8 cellular contexts compared by ENCODE assay signal in genomic region chr15:28989239-28989830, GRCh38.
DNase-seq lines count a peak whose midpoint lies in the region; ATAC-seq and TF ChIP-seq lines count a peak whose summit lies in the region.
"Had no signal": no experiment of that assay in that cellular context is flagged by ENCODE, and none has a peak within 500 bp of the region (broad histone marks: within the 10 kb centered on the region; RNA-seq: fewer than 3 reads in every experiment).

No MANE protein-coding gene starts in this region.

- no peaks in the 10 kb centered on the region for H3K9me3 Mint-ChIP-seq in GM23338
- no peaks in the 10 kb centered on the region for H3K9me3 Mint-ChIP-seq in brain

- H3K9me2 ChIP-seq in GM23338 (ENCODE audit: insufficient read depth), result no peaks in the 10 kb centered on the region

- H3K4me1 Mint-ChIP-seq in GM23338 (peaks cover 30% of the 10 kb centered on the region), brain (peaks cover 79% of the 10 kb centered on the region)

- H3K4me3 Mint-ChIP-seq in GM23338 (no peak overlapping the region), brain (peak overlapping the region in 4 of 5 experiments; percentile 4 to 47 (median 14))

- no peaks in the 10 kb centered on the region for H3F3A ChIP-seq in GM23338 (replicated peaks; ENCODE audit: low read depth)

- no peaks in the 10 kb centered on the region for H3K79me2 ChIP-seq in GM23338 (replicated peaks; ENCODE audit: insufficient read depth)

- peaks cover 7% of the 10 kb centered on the region for H3K27me3 Mint-ChIP-seq in GM23338 (ENCODE audit: insufficient read depth, low read depth, poor library complexity)
- H3K27me3 Mint-ChIP-seq in brain, result peaks cover 2% of the 10 kb centered on the region

- peak; percentile 80 for ATAC-seq in GM23338
- no peak for ATAC-seq in HG03135 (IDR thresholded peaks at IDR 0.05; ENCODE audit: unreplicated experiment)
- ATAC-seq: mucosa of descending colon had no signal

- H3K36me3 Mint-ChIP-seq in GM23338 (ENCODE audit: low read depth), result no peaks in the 10 kb centered on the region
- peaks cover 15% of the 10 kb centered on the region for H3K36me3 Mint-ChIP-seq in brain

- no peaks in the 10 kb centered on the region for H3K4me1 ChIP-seq in GM23338 (ENCODE audit: insufficient read depth)

- no peak overlapping the region for H3K27ac ChIP-seq in GM23338 (ENCODE audit: low read depth)

- H2AFZ ChIP-seq in GM23338, result no peak overlapping the region

- H3K27ac Mint-ChIP-seq in GM23338 (peak overlapping the region; percentile 28; the same call in 1 of the 2 replicates), brain (peak overlapping the region; percentile 57 to 94 (median 81))

- no peak overlapping the region for H3K4me2 ChIP-seq in GM23338

- no peaks in the 10 kb centered on the region for H3K36me3 ChIP-seq in GM23338 (ENCODE audit: insufficient read depth)

- TF ChIP-seq CTCF in GM23338 (conservative IDR thresholded peaks at IDR 0.05; ENCODE audit: low read depth in 2 of 2), result peak; percentile 48 to 57
- TF ChIP-seq CTCF in brain (conservative IDR thresholded peaks at IDR 0.05), result no peak

- no peak overlapping the region for H3K4me3 ChIP-seq in GM23338
- H3K4me3 ChIP-seq: mucosa of descending colon had no signal

- no peaks in the 10 kb centered on the region for H4K20me1 ChIP-seq in GM23338 (replicated peaks; ENCODE audit: insufficient read depth)

- DNase-seq in GM23338 (ENCODE audit: low spot score) (peak; percentile 61), NCI-H2171 treated with DMSO at 0.1 percent for 48 hours (lab: John Stamatoyannopoulos, UW) (peak; percentile 39), nucleus accumbens (lab: John Stamatoyannopoulos, UW) (peak in 50 of 56 donors; percentile 25 to 84 (median 68)), activated gamma-delta T cell treated with Interleukin-2 at 50 U/mL for 16 hours (no peak), NCI-H1694 (lab: John Stamatoyannopoulos, UW) (no peak)
- DNase-seq: mucosa of descending colon had no signal

- no peaks in the 10 kb centered on the region for H3K27me3 ChIP-seq in GM23338 (ENCODE audit: insufficient read depth)

TF ChIP-seq in GM23338, 12 proteins besides CTCF, POLR2A, EP300 and RAD21:
- TF ChIP-seq, protein P1, sequence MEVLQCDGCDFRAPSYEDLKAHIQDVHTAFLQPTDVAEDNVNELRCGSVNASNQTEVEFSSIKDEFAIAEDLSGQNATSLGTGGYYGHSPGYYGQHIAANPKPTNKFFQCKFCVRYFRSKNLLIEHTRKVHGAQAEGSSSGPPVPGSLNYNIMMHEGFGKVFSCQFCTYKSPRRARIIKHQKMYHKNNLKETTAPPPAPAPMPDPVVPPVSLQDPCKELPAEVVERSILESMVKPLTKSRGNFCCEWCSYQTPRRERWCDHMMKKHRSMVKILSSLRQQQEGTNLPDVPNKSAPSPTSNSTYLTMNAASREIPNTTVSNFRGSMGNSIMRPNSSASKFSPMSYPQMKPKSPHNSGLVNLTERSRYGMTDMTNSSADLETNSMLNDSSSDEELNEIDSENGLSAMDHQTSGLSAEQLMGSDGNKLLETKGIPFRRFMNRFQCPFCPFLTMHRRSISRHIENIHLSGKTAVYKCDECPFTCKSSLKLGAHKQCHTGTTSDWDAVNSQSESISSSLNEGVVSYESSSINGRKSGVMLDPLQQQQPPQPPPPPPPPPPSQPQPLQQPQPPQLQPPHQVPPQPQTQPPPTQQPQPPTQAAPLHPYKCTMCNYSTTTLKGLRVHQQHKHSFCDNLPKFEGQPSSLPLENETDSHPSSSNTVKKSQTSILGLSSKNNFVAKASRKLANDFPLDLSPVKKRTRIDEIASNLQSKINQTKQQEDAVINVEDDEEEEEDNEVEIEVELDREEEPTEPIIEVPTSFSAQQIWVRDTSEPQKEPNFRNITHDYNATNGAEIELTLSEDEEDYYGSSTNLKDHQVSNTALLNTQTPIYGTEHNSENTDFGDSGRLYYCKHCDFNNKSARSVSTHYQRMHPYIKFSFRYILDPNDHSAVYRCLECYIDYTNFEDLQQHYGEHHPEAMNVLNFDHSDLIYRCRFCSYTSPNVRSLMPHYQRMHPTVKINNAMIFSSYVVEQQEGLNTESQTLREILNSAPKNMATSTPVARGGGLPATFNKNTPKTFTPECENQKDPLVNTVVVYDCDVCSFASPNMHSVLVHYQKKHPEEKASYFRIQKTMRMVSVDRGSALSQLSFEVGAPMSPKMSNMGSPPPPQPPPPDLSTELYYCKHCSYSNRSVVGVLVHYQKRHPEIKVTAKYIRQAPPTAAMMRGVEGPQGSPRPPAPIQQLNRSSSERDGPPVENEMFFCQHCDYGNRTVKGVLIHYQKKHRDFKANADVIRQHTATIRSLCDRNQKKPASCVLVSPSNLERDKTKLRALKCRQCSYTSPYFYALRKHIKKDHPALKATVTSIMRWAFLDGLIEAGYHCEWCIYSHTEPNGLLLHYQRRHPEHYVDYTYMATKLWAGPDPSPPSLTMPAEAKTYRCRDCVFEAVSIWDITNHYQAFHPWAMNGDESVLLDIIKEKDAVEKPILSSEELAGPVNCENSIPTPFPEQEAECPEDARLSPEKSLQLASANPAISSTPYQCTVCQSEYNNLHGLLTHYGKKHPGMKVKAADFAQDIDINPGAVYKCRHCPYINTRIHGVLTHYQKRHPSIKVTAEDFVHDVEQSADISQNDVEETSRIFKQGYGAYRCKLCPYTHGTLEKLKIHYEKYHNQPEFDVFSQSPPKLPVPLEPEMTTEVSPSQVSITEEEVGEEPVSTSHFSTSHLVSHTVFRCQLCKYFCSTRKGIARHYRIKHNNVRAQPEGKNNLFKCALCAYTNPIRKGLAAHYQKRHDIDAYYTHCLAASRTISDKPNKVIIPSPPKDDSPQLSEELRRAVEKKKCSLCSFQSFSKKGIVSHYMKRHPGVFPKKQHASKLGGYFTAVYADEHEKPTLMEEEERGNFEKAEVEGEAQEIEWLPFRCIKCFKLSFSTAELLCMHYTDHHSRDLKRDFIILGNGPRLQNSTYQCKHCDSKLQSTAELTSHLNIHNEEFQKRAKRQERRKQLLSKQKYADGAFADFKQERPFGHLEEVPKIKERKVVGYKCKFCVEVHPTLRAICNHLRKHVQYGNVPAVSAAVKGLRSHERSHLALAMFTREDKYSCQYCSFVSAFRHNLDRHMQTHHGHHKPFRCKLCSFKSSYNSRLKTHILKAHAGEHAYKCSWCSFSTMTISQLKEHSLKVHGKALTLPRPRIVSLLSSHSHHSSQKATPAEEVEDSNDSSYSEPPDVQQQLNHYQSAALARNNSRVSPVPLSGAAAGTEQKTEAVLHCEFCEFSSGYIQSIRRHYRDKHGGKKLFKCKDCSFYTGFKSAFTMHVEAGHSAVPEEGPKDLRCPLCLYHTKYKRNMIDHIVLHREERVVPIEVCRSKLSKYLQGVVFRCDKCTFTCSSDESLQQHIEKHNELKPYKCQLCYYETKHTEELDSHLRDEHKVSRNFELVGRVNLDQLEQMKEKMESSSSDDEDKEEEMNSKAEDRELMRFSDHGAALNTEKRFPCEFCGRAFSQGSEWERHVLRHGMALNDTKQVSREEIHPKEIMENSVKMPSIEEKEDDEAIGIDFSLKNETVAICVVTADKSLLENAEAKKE (CRISPR knock-in tag; IDR thresholded peaks at IDR 0.05), result 0 out of 2 replicates have a peak, but pooled peaks have one; percentile 23
- TF ChIP-seq POLR2AphosphoS5 (IDR thresholded peaks at IDR 0.05; ENCODE audit: low read depth), result no peak

Comparison
In these comparisons a context has a peak if more than half of its experiments do, and no peak if none do; other contexts are left out.
1. DNase-seq: peak in GM23338 (single experiment), NCI-H2171 treated with DMSO at 0.1 percent for 48 hours (single experiment) and nucleus accumbens (50 of 56); none in activated gamma-delta T cell treated with Interleukin-2 at 50 U/mL for 16 hours (single experiment) and NCI-H1694 (single experiment).
2. CTCF ChIP-seq: peak in GM23338 (2 of 2); none in brain (0 of 2).